Comparison of ENCODE assay signal across 1 cellular context in genomic region chr9:136788644-136789522, GRCh38.
A peak's percentile ranks its signal among the peaks of the same experiment; 100 is the strongest.
TF ChIP-seq lines count a peak whose summit lies in the region.
"Not testable (repeated sequence)": the region's sequence is repeated elsewhere in the genome, so short reads cannot be mapped to it uniquely, and the experiment has no call there.

No MANE protein-coding gene starts in this region.

TF ChIP-seq in HepG2, 621 proteins besides CTCF, POLR2A, EP300 and RAD21 (continued from another document and continues in another):
- TF ChIP-seq REST (IDR thresholded peaks at IDR 0.05; ENCODE audit: borderline replicate concordance in 1 of 2, low read depth in 1 of 2, low read length in 2 of 2) (0 out of 4 replicates have a peak, but pooled peaks of 1 of the 2 experiments have one; percentile 11), THRA (CRISPR knock-in tag; IDR thresholded peaks at IDR 0.05; ENCODE audit: borderline replicate concordance) (0 out of 2 replicates have a peak, but pooled peaks have one; percentile 12), HNF4G (IDR thresholded peaks at IDR 0.05; ENCODE audit: borderline replicate concordance, low read depth, low read length) (0 out of 2 replicates have a peak, but pooled peaks have one; percentile 10), ZHX2 (IDR thresholded peaks at IDR 0.05; ENCODE audit: low read depth) (peak; percentile 34; the same call in 1 of the 2 replicates), FOXJ3 (CRISPR knock-in tag; IDR thresholded peaks at IDR 0.05; ENCODE audit: borderline replicate concordance) (peak; percentile 80; the same call in 1 of the 2 replicates), GATAD2A (CRISPR knock-in tag; IDR thresholded peaks at IDR 0.05) (peak; percentile 63; the same call in 1 of the 2 replicates), ZNF572 (CRISPR knock-in tag; IDR thresholded peaks at IDR 0.05) (0 out of 2 replicates have a peak, but pooled peaks have one; percentile 30), HOXA3 (CRISPR knock-in tag; IDR thresholded peaks at IDR 0.05) (peak; percentile 73), FOXA3 (CRISPR knock-in tag; IDR thresholded peaks at IDR 0.05) (0 out of 2 replicates have a peak, but pooled peaks have one; percentile 37), HNF1A (IDR thresholded peaks at IDR 0.05; ENCODE audit: low read depth) (peak; percentile 82), HNF1A (CRISPR knock-in tag; IDR thresholded peaks at IDR 0.05; ENCODE audit: borderline replicate concordance) (peak; percentile 97), FOXO1 (CRISPR knock-in tag; IDR thresholded peaks at IDR 0.05) (peak; percentile 67; the same call in 1 of the 2 replicates), HNF4A (CRISPR knock-in tag; IDR thresholded peaks at IDR 0.05) (peak; percentile 34; the same call in 1 of the 2 replicates), NONO (CRISPR knock-in tag; conservative IDR thresholded peaks at IDR 0.05) (peak; percentile 75), ZNF770 (CRISPR knock-in tag; IDR thresholded peaks at IDR 0.05) (peak; percentile 11; the same call in 1 of the 2 replicates), SATB2 (CRISPR knock-in tag; IDR thresholded peaks at IDR 0.05) (0 out of 2 replicates have a peak, but pooled peaks have one; percentile 11), NCOA2 (CRISPR knock-in tag; IDR thresholded peaks at IDR 0.05) (peak; percentile 70), DPF2 (CRISPR knock-in tag; IDR thresholded peaks at IDR 0.05; ENCODE audit: borderline replicate concordance, low read depth) (0 out of 2 replicates have a peak, but pooled peaks have one; percentile 62), ZNF792 (CRISPR knock-in tag; IDR thresholded peaks at IDR 0.05) (peak; percentile 65), ASH2L (IDR thresholded peaks at IDR 0.05; ENCODE audit: insufficient read length, low read depth, low read length) (peak; percentile 30), THAP7 (CRISPR knock-in tag; IDR thresholded peaks at IDR 0.05) (peak; percentile 30; the same call in 1 of the 2 replicates), ZNF747 (CRISPR knock-in tag; IDR thresholded peaks at IDR 0.05; ENCODE audit: borderline replicate concordance) (peak; percentile 55; the same call in 1 of the 2 replicates), ZNF547 (CRISPR knock-in tag; IDR thresholded peaks at IDR 0.05) (peak; percentile 78), ZNF224 (CRISPR knock-in tag; IDR thresholded peaks at IDR 0.05) (peak; percentile 78; the same call in 1 of the 2 replicates), ZNF615 (CRISPR knock-in tag; IDR thresholded peaks at IDR 0.05; ENCODE audit: borderline replicate concordance) (peak; percentile 16; the same call in 1 of the 2 replicates), HIC2 (CRISPR knock-in tag; IDR thresholded peaks at IDR 0.05; ENCODE audit: low read depth) (peak; percentile 70; the same call in 1 of the 2 replicates), SOX13 (CRISPR knock-in tag; conservative IDR thresholded peaks at IDR 0.05 in 1 of 2, IDR thresholded peaks at IDR 0.05 in 1 of 2) (peak in 1 of 2 experiments; percentile 12; a peak in 1 of 4 replicates), PPARG (CRISPR knock-in tag; conservative IDR thresholded peaks at IDR 0.05) (peak; percentile 65; the same call in 1 of the 2 replicates), ZNF766 (CRISPR knock-in tag; IDR thresholded peaks at IDR 0.05; ENCODE audit: borderline replicate concordance) (peak; percentile 64; the same call in 1 of the 2 replicates), ONECUT2 (CRISPR knock-in tag; IDR thresholded peaks at IDR 0.05) (peak; percentile 81), SAP130 (CRISPR knock-in tag; IDR thresholded peaks at IDR 0.05; ENCODE audit: low read depth) (peak; percentile 67; the same call in 1 of the 2 replicates)
- not testable (repeated sequence) for TF ChIP-seq HNF4G (CRISPR knock-in tag; IDR thresholded peaks at IDR 0.05; ENCODE audit: borderline replicate concordance, low read depth); ZHX2 (CRISPR knock-in tag; IDR thresholded peaks at IDR 0.05; ENCODE audit: borderline replicate concordance); NONO (IDR thresholded peaks at IDR 0.05); SOX13 (IDR thresholded peaks at IDR 0.05)
